In the genomic region with DNA sequence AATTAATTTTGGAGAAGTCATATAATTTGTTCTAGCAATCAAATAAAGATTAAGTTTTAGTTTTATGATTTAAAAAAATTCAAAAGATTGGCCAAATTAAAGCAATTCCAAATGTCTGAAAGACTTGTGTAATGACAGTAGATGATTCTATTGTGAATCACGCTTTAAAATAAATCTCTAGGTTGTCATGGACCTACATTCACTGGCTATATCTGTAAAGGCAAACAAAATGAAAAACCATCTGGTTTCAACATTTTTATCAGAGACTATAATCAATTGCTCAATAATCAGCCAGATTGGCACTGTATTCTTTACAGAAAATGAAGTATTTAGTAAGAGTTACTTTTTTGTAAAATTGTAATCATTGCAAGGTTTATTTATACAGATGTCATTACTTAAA, we compare ENCODE assay signal across 17 cellular contexts.
DNase-seq lines count a peak whose midpoint lies in the region; ATAC-seq and TF ChIP-seq lines count a peak whose summit lies in the region.
"Had no signal": no experiment of that assay in that cellular context is flagged by ENCODE, and none has a peak within 500 bp of the region (broad histone marks: within the 10 kb centered on the region; RNA-seq: fewer than 3 reads in every experiment).

No MANE protein-coding gene starts in this region.

- H3F3A ChIP-seq in SK-N-SH (replicated peaks; ENCODE audit: insufficient read depth): peaks cover 26% of the 10 kb centered on the region

- H3K36me3 ChIP-seq in SK-N-SH (replicated peaks in 1 of 2; ENCODE audit: control insufficient read depth in 1 of 2, insufficient read depth in 2 of 2, low read length in 1 of 2): no peaks in the 10 kb centered on the region
- H3K36me3 ChIP-seq in skeletal muscle satellite cell (ENCODE audit: insufficient read depth, low read length): no peaks in the 10 kb centered on the region
- H3K36me3 ChIP-seq: SJCRH30 had no signal

- no peak for TF ChIP-seq CTCF in SK-N-SH (IDR thresholded peaks at IDR 0.05)

- H3K9ac ChIP-seq in SK-N-SH (no peak overlapping the region), skeletal muscle satellite cell (ENCODE audit: low read depth, low read length) (no peak overlapping the region)

- H3K4me1 ChIP-seq in SK-N-SH (ENCODE audit: control insufficient read depth in 1 of 2, insufficient read depth in 2 of 2, low read depth in 1 of 2, low read length in 1 of 2) (peaks cover 7 to 36% of the 10 kb centered on the region in 2 experiments; a peak in 3 of 4 replicates), skeletal muscle satellite cell (ENCODE audit: control insufficient read depth, insufficient read depth, low read length) (peaks cover 48% of the 10 kb centered on the region)

- 68% methylated on average over 1 of the region's 1 CpG for WGBS in SK-N-SH (ENCODE audit: low lambda C conversion rate)

- DNase-seq in GM03348 (ENCODE audit: low spot score): peak; percentile 52
- no peak for DNase-seq in SK-N-SH
- peak; percentile 41 for DNase-seq in fibroblast of gingiva (ENCODE audit: low read depth)
- DNase-seq in cerebellar nuclear complex (lab: John Stamatoyannopoulos, UW): no peak
- DNase-seq in NCI-H226: no peak
- DNase-seq: C1 segment of cervical spinal cord, DND-41, KG1, NCI-H146, NCI-H2081, NCI-H510A treated with DMSO at 0.1 percent for 48 hours, PC-9, SW 1271 had no signal

- H3K9me2 ChIP-seq in SK-N-SH: no peaks in the 10 kb centered on the region

- no peaks in the 10 kb centered on the region for H3K27me3 ChIP-seq in SK-N-SH (ENCODE audit: insufficient read depth)
- no peaks in the 10 kb centered on the region for H3K27me3 ChIP-seq in skeletal muscle satellite cell (ENCODE audit: control insufficient read depth, insufficient read depth, low read length)
- H3K27me3 ChIP-seq: SJCRH30 had no signal

- no peaks in the 10 kb centered on the region for H4K20me1 ChIP-seq in SK-N-SH (ENCODE audit: insufficient read depth)

- TF ChIP-seq RAD21 in SK-N-SH (IDR thresholded peaks at IDR 0.05; ENCODE audit: low read length): no peak

- H3K4me2 ChIP-seq in SK-N-SH (no peak overlapping the region), skeletal muscle satellite cell (ENCODE audit: low read length) (peak overlapping the region; percentile 14)
- H3K4me2 ChIP-seq: PC-9 had no signal

- POLR2A ChIA-PET in SK-N-SH (lab: Yijun Ruan, JAX): no interaction called here

- H3K27ac ChIP-seq in SK-N-SH (ENCODE audit: low read depth in 2 of 2, low read length in 1 of 2): peak overlapping the region in 1 of 2 experiments; percentile 62; a peak in 2 of 4 replicates
- H3K27ac ChIP-seq: PC-9, SJCRH30 had no signal

- CTCF ChIA-PET in SK-N-SH (lab: Yijun Ruan, JAX): interaction anchor here (0.6 kb wide), 1 partner anchor 121 kb away, joined by 4 read pairs; no protein-coding TSS in a partner anchor

- H3K4me3 ChIP-seq in SK-N-SH (ENCODE audit: low read depth in 2 of 2, low read length in 1 of 2): no peak overlapping the region
- no peak overlapping the region for H3K4me3 ChIP-seq in skeletal muscle satellite cell (ENCODE audit: low read length)
- H3K4me3 ChIP-seq: PC-9, SJCRH30 had no signal

- peak in 1 of 2 experiments; percentile 46; a peak in 2 of 4 replicates for TF ChIP-seq EP300 in SK-N-SH (IDR thresholded peaks at IDR 0.05; ENCODE audit: borderline replicate concordance in 1 of 2, low read depth in 1 of 2, low read length in 1 of 2)

- H3K79me2 ChIP-seq in SK-N-SH (ENCODE audit: insufficient read depth): no peaks in the 10 kb centered on the region

- H2AFZ ChIP-seq in SK-N-SH (ENCODE audit: low read depth): no peak overlapping the region
- H2AFZ ChIP-seq: PC-9 had no signal

- H3K9me3 ChIP-seq in SK-N-SH (no peaks in the 10 kb centered on the region), skeletal muscle satellite cell (replicated peaks; ENCODE audit: low read length) (no peaks in the 10 kb centered on the region)
- H3K9me3 ChIP-seq: SJCRH30 had no signal

- ATAC-seq in GM18861 (IDR thresholded peaks at IDR 0.05; ENCODE audit: unreplicated experiment) (no peak), GM21723 (IDR thresholded peaks at IDR 0.05; ENCODE audit: unreplicated experiment) (no peak)

TF ChIP-seq in SK-N-SH, 30 proteins besides CTCF, POLR2A, EP300 and RAD21 (continues in another document):
- TF ChIP-seq YY1 (IDR thresholded peaks at IDR 0.05; ENCODE audit: low read depth) (no peak), FOXM1 (IDR thresholded peaks at IDR 0.05; ENCODE audit: low read depth) (no peak), MEF2A (IDR thresholded peaks at IDR 0.05; ENCODE audit: borderline replicate concordance, low read depth) (no peak; the same call in 1 of the 2 replicates), RCOR1 (IDR thresholded peaks at IDR 0.05; ENCODE audit: low read length) (no peak), TAF1 (IDR thresholded peaks at IDR 0.05; ENCODE audit: borderline replicate concordance, low read depth, low read length) (no peak), RXRA (IDR thresholded peaks at IDR 0.05; ENCODE audit: borderline replicate concordance, low read depth) (0 out of 2 replicates have a peak, but pooled peaks have one; percentile 19), RFX5 (IDR thresholded peaks at IDR 0.05; ENCODE audit: low read length) (no peak), JUND (IDR thresholded peaks at IDR 0.05) (peak; percentile 66), GABPA (IDR thresholded peaks at IDR 0.05; ENCODE audit: low read depth) (no peak), CHD2 (IDR thresholded peaks at IDR 0.05; ENCODE audit: low read length, partially characterized antibody) (no peak), EZH2phosphoT487 (IDR thresholded peaks at IDR 0.05; ENCODE audit: borderline replicate concordance, low read depth) (no peak), FOSL2 (IDR thresholded peaks at IDR 0.05; ENCODE audit: borderline replicate concordance, low read depth) (peak; percentile 76; the same call in 1 of the 2 replicates), TEAD4 (IDR thresholded peaks at IDR 0.05; ENCODE audit: borderline replicate concordance, insufficient read depth) (no peak), POLR2AphosphoS5 (IDR thresholded peaks at IDR 0.05; ENCODE audit: low read depth, low read length) (no peak), SMC3 (IDR thresholded peaks at IDR 0.05; ENCODE audit: low read depth, low read length) (no peak), TCF12 (IDR thresholded peaks at IDR 0.05) (peak; percentile 86), FOXJ3 (CRISPR knock-in tag; IDR thresholded peaks at IDR 0.05) (no peak), ELF1 (IDR thresholded peaks at IDR 0.05) (no peak)
- TF ChIP-seq, protein P1, sequence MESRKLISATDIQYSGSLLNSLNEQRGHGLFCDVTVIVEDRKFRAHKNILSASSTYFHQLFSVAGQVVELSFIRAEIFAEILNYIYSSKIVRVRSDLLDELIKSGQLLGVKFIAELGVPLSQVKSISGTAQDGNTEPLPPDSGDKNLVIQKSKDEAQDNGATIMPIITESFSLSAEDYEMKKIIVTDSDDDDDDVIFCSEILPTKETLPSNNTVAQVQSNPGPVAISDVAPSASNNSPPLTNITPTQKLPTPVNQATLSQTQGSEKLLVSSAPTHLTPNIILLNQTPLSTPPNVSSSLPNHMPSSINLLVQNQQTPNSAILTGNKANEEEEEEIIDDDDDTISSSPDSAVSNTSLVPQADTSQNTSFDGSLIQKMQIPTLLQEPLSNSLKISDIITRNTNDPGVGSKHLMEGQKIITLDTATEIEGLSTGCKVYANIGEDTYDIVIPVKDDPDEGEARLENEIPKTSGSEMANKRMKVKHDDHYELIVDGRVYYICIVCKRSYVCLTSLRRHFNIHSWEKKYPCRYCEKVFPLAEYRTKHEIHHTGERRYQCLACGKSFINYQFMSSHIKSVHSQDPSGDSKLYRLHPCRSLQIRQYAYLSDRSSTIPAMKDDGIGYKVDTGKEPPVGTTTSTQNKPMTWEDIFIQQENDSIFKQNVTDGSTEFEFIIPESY (IDR thresholded peaks at IDR 0.05; ENCODE audit: borderline replicate concordance, low read depth): no peak
- TF ChIP-seq, protein P2, sequence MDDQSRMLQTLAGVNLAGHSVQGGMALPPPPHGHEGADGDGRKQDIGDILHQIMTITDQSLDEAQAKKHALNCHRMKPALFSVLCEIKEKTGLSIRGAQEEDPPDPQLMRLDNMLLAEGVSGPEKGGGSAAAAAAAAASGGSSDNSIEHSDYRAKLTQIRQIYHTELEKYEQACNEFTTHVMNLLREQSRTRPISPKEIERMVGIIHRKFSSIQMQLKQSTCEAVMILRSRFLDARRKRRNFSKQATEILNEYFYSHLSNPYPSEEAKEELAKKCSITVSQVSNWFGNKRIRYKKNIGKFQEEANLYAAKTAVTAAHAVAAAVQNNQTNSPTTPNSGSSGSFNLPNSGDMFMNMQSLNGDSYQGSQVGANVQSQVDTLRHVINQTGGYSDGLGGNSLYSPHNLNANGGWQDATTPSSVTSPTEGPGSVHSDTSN (IDR thresholded peaks at IDR 0.05): peak; percentile 78
- TF ChIP-seq, protein P3, sequence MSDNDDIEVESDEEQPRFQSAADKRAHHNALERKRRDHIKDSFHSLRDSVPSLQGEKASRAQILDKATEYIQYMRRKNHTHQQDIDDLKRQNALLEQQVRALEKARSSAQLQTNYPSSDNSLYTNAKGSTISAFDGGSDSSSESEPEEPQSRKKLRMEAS (IDR thresholded peaks at IDR 0.05; ENCODE audit: low read depth): no peak
- TF ChIP-seq, protein P4, sequence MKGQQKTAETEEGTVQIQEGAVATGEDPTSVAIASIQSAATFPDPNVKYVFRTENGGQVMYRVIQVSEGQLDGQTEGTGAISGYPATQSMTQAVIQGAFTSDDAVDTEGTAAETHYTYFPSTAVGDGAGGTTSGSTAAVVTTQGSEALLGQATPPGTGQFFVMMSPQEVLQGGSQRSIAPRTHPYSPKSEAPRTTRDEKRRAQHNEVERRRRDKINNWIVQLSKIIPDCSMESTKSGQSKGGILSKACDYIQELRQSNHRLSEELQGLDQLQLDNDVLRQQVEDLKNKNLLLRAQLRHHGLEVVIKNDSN (IDR thresholded peaks at IDR 0.05; ENCODE audit: borderline replicate concordance, low read depth): no peak

Comparison
In these comparisons a context has a peak if more than half of its experiments do, and no peak if none do; other contexts are left out.
1. DNase-seq: peak in GM03348 (single experiment) and fibroblast of gingiva (single experiment); none in SK-N-SH (single experiment), cerebellar nuclear complex (0 of 2) and NCI-H226 (single experiment).